Comparison of ENCODE assay signal across 9 cellular contexts in genomic region chr15:89472785-89473256, GRCh38. TPM values are rescaled to one million over a fixed set of nuclear protein-coding genes. Genes with fewer than 3 reads are reported as not detected.
DNase-seq lines count a peak whose midpoint lies in the region; ATAC-seq, FAIRE-seq and TF ChIP-seq lines count a peak whose summit lies in the region.
"Had no signal": no experiment of that assay in that cellular context is flagged by ENCODE, and none has a peak within 500 bp of the region (broad histone marks: within the 10 kb centered on the region; RNA-seq: fewer than 3 reads in every experiment).

No MANE protein-coding gene starts in this region.

- DNase-seq in CD14-positive monocyte (ENCODE audit: low spot score) (no peak), NCI-H1694 (lab: John Stamatoyannopoulos, UW) (peak; percentile 53), frontal cortex (ENCODE audit: low spot score in 2 of 2) (peak; percentile 55), psoas muscle (no peak)
- peak; percentile 71 for DNase-seq in activated CD8-positive, alpha-beta T cell treated with anti-CD3 and anti-CD28 coated beads for 36 hours

- no peaks in the 10 kb centered on the region for H3K4me1 ChIP-seq in psoas muscle

- WGBS in psoas muscle, 3 donors, result 8 to 10% (median 9%) methylated on average over 7 of the region's 7 CpGs

- H3K36me3 Mint-ChIP-seq in CD14-positive monocyte, result no peaks in the 10 kb centered on the region
- H3K36me3 Mint-ChIP-seq in activated CD8-positive, alpha-beta T cell treated with anti-CD3 and anti-CD28 coated beads for 36 hours (ENCODE audit: low read depth), result no peaks in the 10 kb centered on the region

- no peak overlapping the region for H3K27ac ChIP-seq in psoas muscle

- H3K27me3 ChIP-seq in psoas muscle (ENCODE audit: insufficient read depth in 3 of 3, low read length in 2 of 3), result peaks cover 0 to 64% (median 16%) of the 10 kb centered on the region in 3 donors

- POLR2A ChIA-PET in activated CD8-positive, alpha-beta T cell treated with anti-CD3 and anti-CD28 coated beads for 36 hours (lab: Charles Lee), result interaction anchor here (1.0 to 1.2 kb wide), 2 partner anchors 19 to 23 kb away, joined by 3 read pairs; no protein-coding TSS in a partner anchor

- peak; percentile 78 for TF ChIP-seq CTCF in CD14-positive monocyte (IDR thresholded peaks at IDR 0.05)
- peak; percentile 87 for TF ChIP-seq CTCF in activated CD8-positive, alpha-beta T cell treated with anti-CD3 and anti-CD28 coated beads for 36 hours (IDR thresholded peaks at IDR 0.05)
- TF ChIP-seq CTCF in psoas muscle (IDR thresholded peaks at IDR 0.05), result peak; percentile 39

- no peaks in the 10 kb centered on the region for H3K9me3 ChIP-seq in psoas muscle

- no peak overlapping the region for H3K27ac Mint-ChIP-seq in CD14-positive monocyte
- H3K27ac Mint-ChIP-seq in activated CD8-positive, alpha-beta T cell treated with anti-CD3 and anti-CD28 coated beads for 36 hours, result no peak overlapping the region

- peaks cover 16 to 47% (median 40%) of the 10 kb centered on the region in 3 donors for H3K27me3 Mint-ChIP-seq in CD14-positive monocyte (ENCODE audit: low read depth in 3 of 3)
- peaks cover 10% of the 10 kb centered on the region for H3K27me3 Mint-ChIP-seq in activated CD8-positive, alpha-beta T cell treated with anti-CD3 and anti-CD28 coated beads for 36 hours

- CTCF ChIA-PET in activated CD8-positive, alpha-beta T cell treated with anti-CD3 and anti-CD28 coated beads for 36 hours (lab: Charles Lee), result interaction anchor here (0.8 to 4.1 kb wide), 12 partner anchors 17 to 115 kb away, joined by 3 to 50 read pairs (median 6); no protein-coding TSS in a partner anchor

- H3K9me3 Mint-ChIP-seq in CD14-positive monocyte, result peaks cover 0 to 10% (median 4%) of the 10 kb centered on the region in 7 donors
- H3K9me3 Mint-ChIP-seq in activated CD8-positive, alpha-beta T cell treated with anti-CD3 and anti-CD28 coated beads for 36 hours, result no peaks in the 10 kb centered on the region

- intact Hi-C loops in CD14-positive monocyte (cut with micrococcal nuclease), result loop anchor here in 1 of 2 donors (2.0 kb wide), 1 partner anchor 114 kb away; no protein-coding TSS in a partner anchor
- intact Hi-C loops in activated CD8-positive, alpha-beta T cell treated with anti-CD3 and anti-CD28 coated beads for 36 hours (cut with micrococcal nuclease), result loop anchor here (5.0 kb wide), 1 partner anchor 116 kb away; no protein-coding TSS in a partner anchor
- intact Hi-C loops in psoas muscle (cut with DNase I), result loop anchor here in 1 of 2 donors (5.0 kb wide), 1 partner anchor 116 kb away; no protein-coding TSS in a partner anchor

- no peak overlapping the region for H3K4me3 Mint-ChIP-seq in CD14-positive monocyte
- no peak overlapping the region for H3K4me3 Mint-ChIP-seq in activated CD8-positive, alpha-beta T cell treated with anti-CD3 and anti-CD28 coated beads for 36 hours

- ATAC-seq in GM18909 (IDR thresholded peaks at IDR 0.05; ENCODE audit: poor library complexity, unreplicated experiment) (peak; percentile 63), psoas muscle (peak in 2 of 4 donors; percentile 37 to 68), GM19467 (IDR thresholded peaks at IDR 0.05; ENCODE audit: unreplicated experiment) (no peak), GM21360 (IDR thresholded peaks at IDR 0.05; ENCODE audit: unreplicated experiment) (no peak)
- ATAC-seq in activated CD8-positive, alpha-beta T cell treated with anti-CD3 and anti-CD28 coated beads for 36 hours, result peak; percentile 85

- H3K4me1 Mint-ChIP-seq in CD14-positive monocyte, result no peaks in the 10 kb centered on the region
- H3K4me1 Mint-ChIP-seq in activated CD8-positive, alpha-beta T cell treated with anti-CD3 and anti-CD28 coated beads for 36 hours (ENCODE audit: low read depth), result peaks cover 3% of the 10 kb centered on the region

- H3K4me3 ChIP-seq in psoas muscle, result no peak overlapping the region

- no peak for FAIRE-seq in frontal cortex (lab: Jason Lieb, UNC)

- H3K36me3 ChIP-seq in psoas muscle (ENCODE audit: insufficient read depth in 1 of 2, low read depth in 1 of 2), result no peaks in the 10 kb centered on the region

RNA-seq across cellular contexts. Expression of gene RHCG, which starts 23.6 kb away (rescaled TPM):
- polyA plus RNA-seq in CD14-positive monocyte (not detected), psoas muscle (under 1 TPM in 2 of 3 donors, not detected in 1; 0.55 to 0.66 TPM)
- total RNA-seq in activated CD8-positive, alpha-beta T cell treated with anti-CD3 and anti-CD28 coated beads for 36 hours, result not detected
- total RNA-seq in frontal cortex (4.1 TPM), psoas muscle (under 1 TPM in 2 of 4 donors, not detected in 2; 0.30 to 0.32 TPM)
- total RNA-seq: skeletal muscle tissue had no signal

Comparison
In these comparisons a context has a peak if more than half of its experiments do, and no peak if none do; other contexts are left out.
1. DNase-seq: peak in NCI-H1694 (single experiment), activated CD8-positive, alpha-beta T cell treated with anti-CD3 and anti-CD28 coated beads for 36 hours (single experiment) and frontal cortex (2 of 2); none in CD14-positive monocyte (single experiment) and psoas muscle (0 of 2).
2. ATAC-seq: peak in GM18909 (single experiment) and activated CD8-positive, alpha-beta T cell treated with anti-CD3 and anti-CD28 coated beads for 36 hours (single experiment); none in GM19467 (single experiment) and GM21360 (single experiment).
3. Peak in every context shown above with its lines, with median percentiles within 50 percentile points of each other: CTCF ChIP-seq.